ENCODE assay signal across 7 cellular contexts in genomic region chrX:56800801-56801200, GRCh38.
DNase-seq lines count a peak whose midpoint lies in the region; ATAC-seq and TF ChIP-seq lines count a peak whose summit lies in the region.

No MANE protein-coding gene starts in this region.

- TF ChIP-seq CTCF in Calu3 (IDR thresholded peaks at IDR 0.05; ENCODE audit: unreplicated experiment), result no peak

- CTCF ChIA-PET in Calu3 (lab: Charles Lee), result no interaction called here

- peak; percentile 80 for ATAC-seq in GM19438 (IDR thresholded peaks at IDR 0.05; ENCODE audit: low read depth, unreplicated experiment)
- ATAC-seq in HG03354 (IDR thresholded peaks at IDR 0.05; ENCODE audit: poor library complexity, severe bottlenecking, unreplicated experiment), result peak; percentile 82
- peak; percentile 80 to 91 for ATAC-seq in activated T-cell treated with anti-CD3 and anti-CD28 coated beads, Interleukin-2, amount 50 U/mL, for 72 hours (replicated peaks in 1 of 2)

- no peaks in the 10 kb centered on the region for H3K9me3 Mint-ChIP-seq in activated T-cell treated with anti-CD3 and anti-CD28 coated beads, Interleukin-2, amount 50 U/mL, for 72 hours
- no peaks in the 10 kb centered on the region for H3K9me3 Mint-ChIP-seq in Calu3 (ENCODE audit: low read depth, unreplicated experiment)

- H3K4me3 Mint-ChIP-seq in activated T-cell treated with anti-CD3 and anti-CD28 coated beads, Interleukin-2, amount 50 U/mL, for 72 hours, result peak overlapping the region; percentile 31 to 91
- H3K4me3 Mint-ChIP-seq in Calu3 (ENCODE audit: low read depth, unreplicated experiment), result no peak overlapping the region

- no peaks in the 10 kb centered on the region for H3K27me3 Mint-ChIP-seq in activated T-cell treated with anti-CD3 and anti-CD28 coated beads, Interleukin-2, amount 50 U/mL, for 72 hours (ENCODE audit: low read depth)
- no peaks in the 10 kb centered on the region for H3K27me3 Mint-ChIP-seq in Calu3 (ENCODE audit: unreplicated experiment)

- BruUV-seq in Calu3 (replicated peaks; lab: Mats Ljungman, UMichigan), result no TSS peak

- peaks cover 50% of the 10 kb centered on the region for H3K4me1 Mint-ChIP-seq in activated T-cell treated with anti-CD3 and anti-CD28 coated beads, Interleukin-2, amount 50 U/mL, for 72 hours (ENCODE audit: low read depth)
- no peaks in the 10 kb centered on the region for H3K4me1 Mint-ChIP-seq in Calu3 (ENCODE audit: low read depth, unreplicated experiment)

- peaks cover 0 to 2% of the 10 kb centered on the region in 2 donors for H3K36me3 Mint-ChIP-seq in activated T-cell treated with anti-CD3 and anti-CD28 coated beads, Interleukin-2, amount 50 U/mL, for 72 hours (ENCODE audit: insufficient read depth in 2 of 2)
- no peaks in the 10 kb centered on the region for H3K36me3 Mint-ChIP-seq in Calu3 (ENCODE audit: insufficient read depth, unreplicated experiment)

- peak overlapping the region; percentile 89 for H3K27ac Mint-ChIP-seq in activated T-cell treated with anti-CD3 and anti-CD28 coated beads, Interleukin-2, amount 50 U/mL, for 72 hours
- no peak overlapping the region for H3K27ac Mint-ChIP-seq in Calu3 (ENCODE audit: unreplicated experiment)

- intact Hi-C loops in Calu3 (cut with micrococcal nuclease; ENCODE audit: unreplicated experiment), result no loop called here

- DNase-seq in activated T-cell treated with anti-CD3 and anti-CD28 coated beads, Interleukin-2, amount 50 U/mL, for 72 hours, result peak; percentile 59 to 70
- peak; percentile 45 to 56 for DNase-seq in stimulated activated CD4-positive, alpha-beta T cell treated with anti-CD3 and anti-CD28 coated beads, Interleukin-2, amount 100 ng/mL, for 24 hours
- DNase-seq in Calu3, result no peak
- DNase-seq in DMS53 treated with DMSO at 0.1 percent for 48 hours (lab: John Stamatoyannopoulos, UW; ENCODE audit: unreplicated experiment), result no peak
- DNase-seq in NCI-H1417 (lab: John Stamatoyannopoulos, UW), result no peak

Comparison
In these comparisons a context has a peak if more than half of its experiments do, and no peak if none do; other contexts are left out.
1. DNase-seq: peak in activated T-cell treated with anti-CD3 and anti-CD28 coated beads, Interleukin-2, amount 50 U/mL, for 72 hours (2 of 2) and stimulated activated CD4-positive, alpha-beta T cell treated with anti-CD3 and anti-CD28 coated beads, Interleukin-2, amount 100 ng/mL, for 24 hours (2 of 2); none in Calu3 (single experiment), DMS53 treated with DMSO at 0.1 percent for 48 hours (single experiment) and NCI-H1417 (0 of 3).
2. Peak in every context shown above with its lines, with median percentiles within 50 percentile points of each other: ATAC-seq.